8 cellular contexts compared by ENCODE assay signal in genomic region chr19:6632747-6633455, GRCh38. TPM values are rescaled to one million over a fixed set of nuclear protein-coding genes. Genes with fewer than 3 reads are reported as not detected.
DNase-seq lines count a peak whose midpoint lies in the region; ATAC-seq, FAIRE-seq and TF ChIP-seq lines count a peak whose summit lies in the region.
"Not testable (repeated sequence)": the region's sequence is repeated elsewhere in the genome, so short reads cannot be mapped to it uniquely, and the experiment has no call there.

No MANE protein-coding gene starts in this region.

- peak; percentile 66 for FAIRE-seq in TTC549 (lab: Jason Lieb, UNC)

- not testable (repeated sequence) for H3K27ac ChIP-seq in CD8-positive, alpha-beta T cell (ENCODE audit: low read depth, low read length); HEK293 (ENCODE audit: extremely low read depth, low read depth, low read length)

- not testable (repeated sequence) for H3K36me3 ChIP-seq in CD8-positive, alpha-beta T cell (ENCODE audit: insufficient read depth, low read length); HEK293 (ENCODE audit: control insufficient read depth in 2 of 2, insufficient read depth in 1 of 2, low read length in 2 of 2)

- H3K9me3 Mint-ChIP-seq in CD8-positive, alpha-beta T cell; naive B cell: not testable (repeated sequence)

- TF ChIP-seq CTCF in CD8-positive, alpha-beta T cell (IDR thresholded peaks at IDR 0.05) = peak; percentile 33
- peak; percentile 60; the same call in 1 of the 2 replicates for TF ChIP-seq CTCF in HEK293 (tag by site-specific recombination; IDR thresholded peaks at IDR 0.05)

- not testable (repeated sequence) for H3K27me3 ChIP-seq in CD8-positive, alpha-beta T cell (ENCODE audit: insufficient read depth, low read length)

- H3K27ac Mint-ChIP-seq in CD8-positive, alpha-beta T cell = not testable (repeated sequence)
- peak overlapping the region in 1 of 6 donors; percentile 44 for H3K27ac Mint-ChIP-seq in naive B cell

- intact Hi-C loops in CD8-positive, alpha-beta T cell (cut with DNase I, micrococcal nuclease) = loop anchor here (1.0 to 5.0 kb wide), 9 partner anchors 39 to 1674 kb away; partner anchors contain the start of genes CD320 (in 1 of the 2), TNFSF14 (in 1 of the 2) and VAV1 (in 1 of the 2)

- ATAC-seq in CD8-positive, alpha-beta T cell; naive B cell (ENCODE audit: low read depth in 2 of 2): not testable (repeated sequence)

- H3K4me3 Mint-ChIP-seq in CD8-positive, alpha-beta T cell = not testable (repeated sequence)
- H3K4me3 Mint-ChIP-seq in naive B cell = peak overlapping the region in 1 of 8 donors; percentile 9

- peak in 4 of 7 experiments; percentile 14 to 60 (median 38) for DNase-seq in CD8-positive, alpha-beta T cell
- peak; percentile 0 for DNase-seq in NCI-H526 treated with DMSO at 0.1 percent for 48 hours (lab: John Stamatoyannopoulos, UW)
- peak in 52 of 56 donors; percentile 1 to 86 (median 44) for DNase-seq in amygdala (lab: John Stamatoyannopoulos, UW)
- peak; percentile 85 for DNase-seq in glomerular visceral epithelial cell (ENCODE audit: extremely low spot score)
- peak; percentile 23 for DNase-seq in naive B cell
- DNase-seq in stimulated activated CD8-positive, alpha-beta memory T cell treated with anti-CD3 and anti-CD28 coated beads, Interleukin-4, amount 100 ng/mL, for 48 hours = peak; percentile 76

- H3K4me3 ChIP-seq in CD8-positive, alpha-beta T cell (ENCODE audit: low read depth, low read length); HEK293 (ENCODE audit: low read depth, low read length): not testable (repeated sequence)

- not testable (repeated sequence) for H3K9me3 ChIP-seq in CD8-positive, alpha-beta T cell (ENCODE audit: low read length); HEK293 (ENCODE audit: control insufficient read depth, insufficient read depth, low read depth, low read length)

- H3K4me1 Mint-ChIP-seq in CD8-positive, alpha-beta T cell (ENCODE audit: low read depth) = peaks cover 12% of the 10 kb centered on the region
- peaks cover 13 to 19% (median 16%) of the 10 kb centered on the region in 3 donors for H3K4me1 Mint-ChIP-seq in naive B cell

- H3K27me3 Mint-ChIP-seq in CD8-positive, alpha-beta T cell (ENCODE audit: low read depth) = not testable (repeated sequence)
- H3K27me3 Mint-ChIP-seq in naive B cell = peaks cover 5 to 17% (median 17%) of the 10 kb centered on the region in 3 donors

- not testable (repeated sequence) for H3K4me1 ChIP-seq in CD8-positive, alpha-beta T cell (ENCODE audit: insufficient read depth, low read length); HEK293 (ENCODE audit: control insufficient read depth, insufficient read depth, low read length)

- CTCF ChIA-PET in CD8-positive, alpha-beta T cell (lab: Charles Lee) = interaction anchor here (0.7 to 4.9 kb wide), 11 partner anchors 9 to 231 kb away, joined by 3 to 38 read pairs (median 5); partner anchors contain the start of gene GPR108
- CTCF ChIA-PET in HEK293 (lab: Yijun Ruan, JAX) = interaction anchor here (0.5 to 3.2 kb wide), 18 partner anchors 10 to 1890 kb away, joined by 3 to 10 read pairs (median 4); no protein-coding TSS in a partner anchor

- not testable (repeated sequence) for H3K36me3 Mint-ChIP-seq in CD8-positive, alpha-beta T cell; naive B cell

- POLR2A ChIA-PET in CD8-positive, alpha-beta T cell (lab: Charles Lee); HEK293 (lab: Yijun Ruan, JAX): not testable (repeated sequence)

TF ChIP-seq in HEK293, 187 proteins besides CTCF, POLR2A, EP300 and RAD21:
- TF ChIP-seq ZNF600 (tag by site-specific recombination; IDR thresholded peaks at IDR 0.05) (0 out of 2 replicates have a peak, but pooled peaks have one; percentile 22), ZNF654 (tag by site-specific recombination; IDR thresholded peaks at IDR 0.05; ENCODE audit: low read depth) (peak; percentile 78), ZBTB8A (tag by site-specific recombination; IDR thresholded peaks at IDR 0.05) (peak; percentile 59), ZNF2 (tag by site-specific recombination; IDR thresholded peaks at IDR 0.05) (0 out of 2 replicates have a peak, but pooled peaks have one; percentile 67), SP7 (tag by site-specific recombination; IDR thresholded peaks at IDR 0.05) (0 out of 2 replicates have a peak, but pooled peaks have one; percentile 20)

RNA-seq across cellular contexts. Expression of gene TNFSF14, which starts 37.1 kb away (rescaled TPM):
- total RNA-seq in CD8-positive, alpha-beta T cell = 1 to 10 TPM; 6.9 TPM
- polyA plus RNA-seq in naive B cell (ENCODE audit: low read depth in 6 of 6) = under 1 TPM in 1 of 6 donors, not detected in 5; 0.29 TPM

RNA-seq across cellular contexts. Expression of gene CD70, which starts 42.0 kb away (rescaled TPM):
- total RNA-seq in CD8-positive, alpha-beta T cell = 1 to 10 TPM; 1.7 to 1.9 TPM
- polyA plus RNA-seq in naive B cell (ENCODE audit: low read depth in 6 of 6) = 1 to 10 TPM in 2 of 6 donors, under 1 TPM in 1, not detected in 3; 0.64 to 2.2 (median 1.7) TPM

Comparison
In these comparisons a context has a peak if more than half of its experiments do, and no peak if none do; other contexts are left out.
1. DNase-seq: peak in every context shown above with its lines; median percentile 85 in glomerular visceral epithelial cell; 76 in stimulated activated CD8-positive, alpha-beta memory T cell treated with anti-CD3 and anti-CD28 coated beads, Interleukin-4, amount 100 ng/mL, for 48 hours; 44 in amygdala; 38 in CD8-positive, alpha-beta T cell; 23 in naive B cell; 0 in NCI-H526 treated with DMSO at 0.1 percent for 48 hours.